Comparison of ENCODE assay signal across 9 cellular contexts in genomic region chr18:79450289-79450920, GRCh38. TPM values are rescaled to one million over a fixed set of nuclear protein-coding genes. Genes with fewer than 3 reads are reported as not detected.
"Had no signal": no experiment of that assay in that cellular context is flagged by ENCODE, and none has a peak within 500 bp of the region (broad histone marks: within the 10 kb centered on the region; RNA-seq: fewer than 3 reads in every experiment).

No MANE protein-coding gene starts in this region.

- H3K4me2 ChIP-seq: GM23338 had no signal

- ATAC-seq: GM23338, K562 had no signal

- H3K4me3 ChIP-seq: GM23338, K562 had no signal

- H3K27ac Mint-ChIP-seq: GM23338, H9 had no signal

- H3K4me3 Mint-ChIP-seq: GM23338, H9 had no signal

- H3K9me3 Mint-ChIP-seq: GM23338, H9 had no signal

- DNase-seq: H9, HCEC 1CT, IMR-90 had no signal

- FAIRE-seq: H1, H54, HTR-8/SVneo, K562 had no signal

- H2AFZ ChIP-seq: GM23338 had no signal

RNA-seq across cellular contexts. Expression of gene NFATC1, which starts 54.7 kb away (rescaled TPM):
- total RNA-seq: HT-29 had no signal
